Comparison of ENCODE assay signal across 7 cellular contexts in genomic region chr1:41783189-41783639, GRCh38.
A peak's percentile ranks its signal among the peaks of the same experiment; 100 is the strongest.
DNase-seq lines count a peak whose midpoint lies in the region; TF ChIP-seq lines count a peak whose summit lies in the region.

No MANE protein-coding gene starts in this region.

- H3F3A ChIP-seq in SK-N-SH (replicated peaks; ENCODE audit: insufficient read depth): peaks cover 12% of the 10 kb centered on the region

- H4K20me1 ChIP-seq in SK-N-SH (ENCODE audit: insufficient read depth): no peaks in the 10 kb centered on the region

- no peaks in the 10 kb centered on the region for H3K27me3 ChIP-seq in SK-N-SH (ENCODE audit: insufficient read depth)
- no peaks in the 10 kb centered on the region for H3K27me3 ChIP-seq in CD4-positive, alpha-beta memory T cell (ENCODE audit: insufficient read depth, low read length)

- H3K4me1 ChIP-seq in SK-N-SH (ENCODE audit: control insufficient read depth in 1 of 2, insufficient read depth in 2 of 2, low read depth in 1 of 2, low read length in 1 of 2): peaks cover 0 to 14% of the 10 kb centered on the region in 2 experiments; a peak in 2 of 4 replicates
- no peaks in the 10 kb centered on the region for H3K4me1 ChIP-seq in CD4-positive, alpha-beta memory T cell (ENCODE audit: insufficient read depth, low read length)

- H2AFZ ChIP-seq in SK-N-SH (ENCODE audit: low read depth): peak overlapping the region; percentile 53; the same call in 1 of the 2 replicates

- TF ChIP-seq EP300 in SK-N-SH (IDR thresholded peaks at IDR 0.05; ENCODE audit: borderline replicate concordance in 1 of 2, low read depth in 1 of 2, low read length in 1 of 2): peak in 1 of 2 experiments; percentile 92; a peak in 3 of 4 replicates

- peak overlapping the region; percentile 46; the same call in 1 of the 2 replicates for H3K9ac ChIP-seq in SK-N-SH

- H3K36me3 Mint-ChIP-seq in CD4-positive, alpha-beta memory T cell: peaks cover 5 to 25% of the 10 kb centered on the region in 2 donors

- H3K4me3 ChIP-seq in SK-N-SH (ENCODE audit: low read depth in 2 of 2, low read length in 1 of 2): 0 out of 4 replicates have a peak overlapping the region, but pooled peaks of 1 of the 2 experiments have one; percentile 20
- no peak overlapping the region for H3K4me3 ChIP-seq in fibroblast of mammary gland (ENCODE audit: control insufficient read depth, low read depth, low read length)
- no peak overlapping the region for H3K4me3 ChIP-seq in CD4-positive, alpha-beta memory T cell (ENCODE audit: low read length in 2 of 2)

- H3K9me3 ChIP-seq in SK-N-SH: no peaks in the 10 kb centered on the region
- H3K9me3 ChIP-seq in CD4-positive, alpha-beta memory T cell (ENCODE audit: control insufficient read depth in 1 of 2, low read length in 2 of 2): peaks cover 0 to 9% of the 10 kb centered on the region in 2 donors

- H3K27ac ChIP-seq in SK-N-SH (ENCODE audit: low read depth in 2 of 2, low read length in 1 of 2): peak overlapping the region in 1 of 2 experiments; percentile 86; a peak in 2 of 4 replicates
- H3K27ac ChIP-seq in CD4-positive, alpha-beta memory T cell (ENCODE audit: low read depth, low read length): no peak overlapping the region

- peak overlapping the region in 3 of 7 donors; percentile 14 to 85 (median 43) for H3K27ac Mint-ChIP-seq in CD4-positive, alpha-beta memory T cell

- peak overlapping the region in 1 of 8 donors; percentile 23 for H3K4me3 Mint-ChIP-seq in CD4-positive, alpha-beta memory T cell

- intact Hi-C loops in CD4-positive, alpha-beta memory T cell (cut with micrococcal nuclease): no loop called here

- TF ChIP-seq RAD21 in SK-N-SH (IDR thresholded peaks at IDR 0.05; ENCODE audit: low read length): no peak

- H3K4me1 Mint-ChIP-seq in CD4-positive, alpha-beta memory T cell: peaks cover 0 to 9% (median 5%) of the 10 kb centered on the region in 4 donors

- no peaks in the 10 kb centered on the region for H3K79me2 ChIP-seq in SK-N-SH (ENCODE audit: insufficient read depth)

- POLR2A ChIA-PET in HEK293T (lab: Yijun Ruan, JAX) (no interaction called here), SK-N-SH (lab: Yijun Ruan, JAX) (no interaction called here)
- POLR2A ChIA-PET in CD4-positive, alpha-beta memory T cell (lab: Charles Lee; ENCODE audit: partially characterized antibody): interaction anchor here (1.3 kb wide), 1 partner anchor 21 kb away, joined by 4 read pairs; no protein-coding TSS in a partner anchor

- no peaks in the 10 kb centered on the region for H3K36me3 ChIP-seq in SK-N-SH (replicated peaks in 1 of 2; ENCODE audit: control insufficient read depth in 1 of 2, insufficient read depth in 2 of 2, low read length in 1 of 2)
- H3K36me3 ChIP-seq in CD4-positive, alpha-beta memory T cell (ENCODE audit: insufficient read depth, low read length): no peaks in the 10 kb centered on the region

- DNase-seq in HEK293T (ENCODE audit: extremely low spot score) (no peak), SK-N-SH (no peak), fibroblast of mammary gland (ENCODE audit: low read depth) (peak; percentile 93), NCI-H526 (lab: John Stamatoyannopoulos, UW) (no peak), ureter (ENCODE audit: low spot score) (no peak)
- peak; percentile 55 for DNase-seq in stimulated activated CD4-positive, alpha-beta T cell treated with anti-CD3 and anti-CD28 coated beads, Interleukin-2, amount 100 ng/mL, for 4 hours (ENCODE audit: low read depth)
- no peak for DNase-seq in CD4-positive, alpha-beta memory T cell

- H3K27me3 Mint-ChIP-seq in CD4-positive, alpha-beta memory T cell: no peaks in the 10 kb centered on the region

- H3K4me2 ChIP-seq in SK-N-SH: peak overlapping the region; percentile 59

- CTCF ChIA-PET in HEK293T (lab: Yijun Ruan, JAX) (no interaction called here), SK-N-SH (lab: Yijun Ruan, JAX) (interaction anchor here (0.8 to 3.4 kb wide), 3 partner anchors 16 to 110 kb away, joined by 3 to 9 read pairs (median 3); no protein-coding TSS in a partner anchor)
- CTCF ChIA-PET in CD4-positive, alpha-beta memory T cell (lab: Charles Lee; ENCODE audit: partially characterized antibody): interaction anchor here (0.6 kb wide), 1 partner anchor 835 kb away, joined by 3 read pairs; no protein-coding TSS in a partner anchor

- no peak for TF ChIP-seq CTCF in SK-N-SH (IDR thresholded peaks at IDR 0.05)
- no peak for TF ChIP-seq CTCF in fibroblast of mammary gland (conservative IDR thresholded peaks at IDR 0.05; ENCODE audit: control insufficient read depth, insufficient read depth, low read depth, low read length)

- H3K9me2 ChIP-seq in SK-N-SH: no peaks in the 10 kb centered on the region

- peaks cover 0 to 21% (median 11%) of the 10 kb centered on the region in 8 donors for H3K9me3 Mint-ChIP-seq in CD4-positive, alpha-beta memory T cell

- WGBS in SK-N-SH (ENCODE audit: low lambda C conversion rate): 11% methylated on average over 11 of the region's 11 CpGs

TF ChIP-seq in HEK293T, 16 proteins besides CTCF, POLR2A, EP300 and RAD21:
- no peak for TF ChIP-seq LEF1 (IDR thresholded peaks at IDR 0.05; ENCODE audit: borderline replicate concordance)
- TF ChIP-seq CTBP1 (IDR thresholded peaks at IDR 0.05; ENCODE audit: borderline replicate concordance): peak; percentile 8; the same call in 1 of the 2 replicates
- TF ChIP-seq L3MBTL2 (conservative IDR thresholded peaks at IDR 0.05): no peak
- no peak for TF ChIP-seq HDGF (IDR thresholded peaks at IDR 0.05; ENCODE audit: borderline replicate concordance)
- no peak for TF ChIP-seq FOXA1 (IDR thresholded peaks at IDR 0.05)
- TF ChIP-seq PKNOX1 (IDR thresholded peaks at IDR 0.05): peak; percentile 88

TF ChIP-seq in SK-N-SH, 30 proteins besides CTCF, POLR2A, EP300 and RAD21 (continues in another document):
- peak; percentile 69; the same call in 1 of the 2 replicates for TF ChIP-seq ZBTB33 (IDR thresholded peaks at IDR 0.05; ENCODE audit: borderline replicate concordance, low read depth)
- no peak for TF ChIP-seq GATA2 (CRISPR knock-in tag; IDR thresholded peaks at IDR 0.05)
- peak; percentile 82 for TF ChIP-seq NFIC (IDR thresholded peaks at IDR 0.05; ENCODE audit: borderline replicate concordance)
- no peak for TF ChIP-seq CHD2 (IDR thresholded peaks at IDR 0.05; ENCODE audit: low read length, partially characterized antibody)
- 0 out of 2 replicates have a peak, but pooled peaks have one; percentile 28 for TF ChIP-seq FOXM1 (IDR thresholded peaks at IDR 0.05; ENCODE audit: low read depth)
- TF ChIP-seq JUND (IDR thresholded peaks at IDR 0.05): peak; percentile 99
- TF ChIP-seq TEAD4 (IDR thresholded peaks at IDR 0.05; ENCODE audit: borderline replicate concordance, insufficient read depth): peak; percentile 56; the same call in 1 of the 2 replicates
- TF ChIP-seq MAX (IDR thresholded peaks at IDR 0.05; ENCODE audit: low read depth): peak; percentile 81; the same call in 1 of the 2 replicates
- TF ChIP-seq FOXJ3 (CRISPR knock-in tag; IDR thresholded peaks at IDR 0.05): no peak
- no peak for TF ChIP-seq USF1 (IDR thresholded peaks at IDR 0.05; ENCODE audit: borderline replicate concordance, low read depth)
- peak; percentile 18; the same call in 1 of the 2 replicates for TF ChIP-seq REST (IDR thresholded peaks at IDR 0.05; ENCODE audit: low read depth, low read length)

Comparison
In these comparisons a context has a peak if more than half of its experiments do, and no peak if none do; other contexts are left out.
1. DNase-seq: peak in fibroblast of mammary gland (single experiment) and stimulated activated CD4-positive, alpha-beta T cell treated with anti-CD3 and anti-CD28 coated beads, Interleukin-2, amount 100 ng/mL, for 4 hours (single experiment); none in HEK293T (single experiment), SK-N-SH (single experiment), NCI-H526 (0 of 2), CD4-positive, alpha-beta memory T cell (0 of 5) and ureter (single experiment).